ENCODE assay signal across 10 cellular contexts in genomic region chr9:129665814-129666511, GRCh38. TPM values are rescaled to one million over a fixed set of nuclear protein-coding genes. Genes with fewer than 3 reads are reported as not detected.
DNase-seq lines count a peak whose midpoint lies in the region; ATAC-seq and TF ChIP-seq lines count a peak whose summit lies in the region.
"Had no signal": no experiment of that assay in that cellular context is flagged by ENCODE, and none has a peak within 500 bp of the region (broad histone marks: within the 10 kb centered on the region; RNA-seq: fewer than 3 reads in every experiment).

No MANE protein-coding gene starts in this region.

- peak overlapping the region; percentile 42 for H3K4me3 ChIP-seq in hepatocyte
- peak overlapping the region in 6 of 8 donors; percentile 37 to 68 (median 44) for H3K4me3 ChIP-seq in spleen
- no peak overlapping the region for H3K4me3 ChIP-seq in WERI-Rb-1 (ENCODE audit: low read depth, low read length)
- H3K4me3 ChIP-seq: GM12878 had no signal

- no peaks in the 10 kb centered on the region for H4K20me1 ChIP-seq in hepatocyte (ENCODE audit: insufficient read depth, poor library complexity, severe bottlenecking)

- peaks cover 36% of the 10 kb centered on the region for H3K27me3 Mint-ChIP-seq in WTC11 (ENCODE audit: low read depth)

- H3K4me3 Mint-ChIP-seq in WTC11 = peak overlapping the region; percentile 65

- H3K9ac ChIP-seq in ES-I3 (ENCODE audit: low read depth, low read length) = peak overlapping the region; percentile 64; the same call in 1 of the 2 replicates
- H3K9ac ChIP-seq: KMS-11 had no signal

- DNase-seq in WTC11 (ENCODE audit: low spot score) (peak; percentile 29), hepatocyte (ENCODE audit: low spot score) (no peak), spleen (no peak), WERI-Rb-1 (no peak), NCI-H226 (no peak), activated gamma-delta T cell (lab: John Stamatoyannopoulos, UW) (no peak)

- H3K27ac ChIP-seq in hepatocyte (no peak overlapping the region), spleen (no peak overlapping the region), WERI-Rb-1 (no peak overlapping the region)
- H3K27ac ChIP-seq: KMS-11 had no signal

- H3K9me3 Mint-ChIP-seq in WTC11 = no peaks in the 10 kb centered on the region

- H3K4me1 Mint-ChIP-seq in WTC11 = peaks cover 17% of the 10 kb centered on the region

- TF ChIP-seq CTCF in WTC11 (IDR thresholded peaks at IDR 0.05) (no peak), hepatocyte (IDR thresholded peaks at IDR 0.05; ENCODE audit: poor library complexity) (no peak), spleen (IDR thresholded peaks at IDR 0.05 in 8 of 11, conservative IDR thresholded peaks at IDR 0.05 in 3 of 11) (no peak), WERI-Rb-1 (IDR thresholded peaks at IDR 0.05; ENCODE audit: low read depth, low read length) (no peak)

- 2% methylated on average over 33 of the region's 87 CpGs for whole genome bisulfite sequencing in hepatocyte (ENCODE audit: low lambda C conversion rate, missing lambda C conversion rate)
- WGBS in spleen, 5 donors = 6 to 13% (median 7%) methylated on average over 8 to 87 of the region's 87 CpGs

- intact Hi-C loops in spleen (cut with DNase I; ENCODE audit: low total_unique reads) = no loop called here

- no peak overlapping the region for H2AFZ ChIP-seq in hepatocyte

- CTCF ChIA-PET in WTC11 (lab: Charles Lee) = interaction anchor here (0.6 to 2.5 kb wide), 11 partner anchors 11 to 534 kb away, joined by 3 to 6 read pairs (median 3); no protein-coding TSS in a partner anchor

- POLR2A ChIA-PET in WTC11 (lab: Charles Lee) = interaction anchor here (0.6 kb wide), 1 partner anchor 904 kb away, joined by 3 read pairs; no protein-coding TSS in a partner anchor

- H3K79me2 ChIP-seq in hepatocyte = peaks cover 25% of the 10 kb centered on the region

- ATAC-seq in WTC11 = peak; percentile 9
- ATAC-seq: GM12878 had no signal

- H3K4me1 ChIP-seq in ES-I3 (ENCODE audit: insufficient read depth, low read length) (no peaks in the 10 kb centered on the region; the same call in 1 of the 2 replicates), hepatocyte (ENCODE audit: insufficient read depth) (peaks cover 12% of the 10 kb centered on the region), spleen (peaks cover 0 to 23% (median 18%) of the 10 kb centered on the region in 6 donors)

- H3K9me2 ChIP-seq in hepatocyte (replicated peaks; ENCODE audit: insufficient read depth) = no peaks in the 10 kb centered on the region

- H3K9me3 ChIP-seq in ES-I3 (ENCODE audit: control insufficient read depth, insufficient read depth, low read length) (no peaks in the 10 kb centered on the region), hepatocyte (ENCODE audit: low read depth) (no peaks in the 10 kb centered on the region), spleen (no peaks in the 10 kb centered on the region), WERI-Rb-1 (ENCODE audit: severe bottlenecking) (no peaks in the 10 kb centered on the region)

- no peak for TF ChIP-seq POLR2A in spleen (IDR thresholded peaks at IDR 0.05)

- no peak overlapping the region for H3K27ac Mint-ChIP-seq in WTC11

- peak overlapping the region; percentile 83 for H3K4me2 ChIP-seq in hepatocyte
- H3K4me2 ChIP-seq: KMS-11 had no signal

- no peaks in the 10 kb centered on the region for H3K36me3 ChIP-seq in ES-I3 (ENCODE audit: insufficient read depth, low read length)
- H3K36me3 ChIP-seq in hepatocyte (replicated peaks; ENCODE audit: insufficient read depth, low read depth) = no peaks in the 10 kb centered on the region
- H3K36me3 ChIP-seq in spleen = no peaks in the 10 kb centered on the region
- H3K36me3 ChIP-seq in WERI-Rb-1 = no peaks in the 10 kb centered on the region

- peaks cover 40% of the 10 kb centered on the region for H3K27me3 ChIP-seq in hepatocyte
- peaks cover 0 to 72% (median 30%) of the 10 kb centered on the region in 7 donors for H3K27me3 ChIP-seq in spleen (replicated peaks in 1 of 7)
- no peaks in the 10 kb centered on the region for H3K27me3 ChIP-seq in WERI-Rb-1 (ENCODE audit: insufficient read depth, low read depth, severe bottlenecking)

- no peaks in the 10 kb centered on the region for H3K36me3 Mint-ChIP-seq in WTC11

TF ChIP-seq in WTC11, 78 proteins besides CTCF, POLR2A, EP300 and RAD21 (continues in another document):
- TF ChIP-seq, protein P1, sequence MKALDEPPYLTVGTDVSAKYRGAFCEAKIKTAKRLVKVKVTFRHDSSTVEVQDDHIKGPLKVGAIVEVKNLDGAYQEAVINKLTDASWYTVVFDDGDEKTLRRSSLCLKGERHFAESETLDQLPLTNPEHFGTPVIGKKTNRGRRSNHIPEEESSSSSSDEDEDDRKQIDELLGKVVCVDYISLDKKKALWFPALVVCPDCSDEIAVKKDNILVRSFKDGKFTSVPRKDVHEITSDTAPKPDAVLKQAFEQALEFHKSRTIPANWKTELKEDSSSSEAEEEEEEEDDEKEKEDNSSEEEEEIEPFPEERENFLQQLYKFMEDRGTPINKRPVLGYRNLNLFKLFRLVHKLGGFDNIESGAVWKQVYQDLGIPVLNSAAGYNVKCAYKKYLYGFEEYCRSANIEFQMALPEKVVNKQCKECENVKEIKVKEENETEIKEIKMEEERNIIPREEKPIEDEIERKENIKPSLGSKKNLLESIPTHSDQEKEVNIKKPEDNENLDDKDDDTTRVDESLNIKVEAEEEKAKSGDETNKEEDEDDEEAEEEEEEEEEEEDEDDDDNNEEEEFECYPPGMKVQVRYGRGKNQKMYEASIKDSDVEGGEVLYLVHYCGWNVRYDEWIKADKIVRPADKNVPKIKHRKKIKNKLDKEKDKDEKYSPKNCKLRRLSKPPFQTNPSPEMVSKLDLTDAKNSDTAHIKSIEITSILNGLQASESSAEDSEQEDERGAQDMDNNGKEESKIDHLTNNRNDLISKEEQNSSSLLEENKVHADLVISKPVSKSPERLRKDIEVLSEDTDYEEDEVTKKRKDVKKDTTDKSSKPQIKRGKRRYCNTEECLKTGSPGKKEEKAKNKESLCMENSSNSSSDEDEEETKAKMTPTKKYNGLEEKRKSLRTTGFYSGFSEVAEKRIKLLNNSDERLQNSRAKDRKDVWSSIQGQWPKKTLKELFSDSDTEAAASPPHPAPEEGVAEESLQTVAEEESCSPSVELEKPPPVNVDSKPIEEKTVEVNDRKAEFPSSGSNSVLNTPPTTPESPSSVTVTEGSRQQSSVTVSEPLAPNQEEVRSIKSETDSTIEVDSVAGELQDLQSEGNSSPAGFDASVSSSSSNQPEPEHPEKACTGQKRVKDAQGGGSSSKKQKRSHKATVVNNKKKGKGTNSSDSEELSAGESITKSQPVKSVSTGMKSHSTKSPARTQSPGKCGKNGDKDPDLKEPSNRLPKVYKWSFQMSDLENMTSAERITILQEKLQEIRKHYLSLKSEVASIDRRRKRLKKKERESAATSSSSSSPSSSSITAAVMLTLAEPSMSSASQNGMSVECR (CRISPR knock-in tag; IDR thresholded peaks at IDR 0.05; ENCODE audit: borderline replicate concordance) = no peak
- TF ChIP-seq FOXJ3 (CRISPR knock-in tag; IDR thresholded peaks at IDR 0.05; ENCODE audit: borderline replicate concordance) (no peak), AR (CRISPR knock-in tag; IDR thresholded peaks at IDR 0.05) (no peak), TEAD1 (CRISPR knock-in tag; IDR thresholded peaks at IDR 0.05) (no peak), TP53 (CRISPR knock-in tag; IDR thresholded peaks at IDR 0.05) (no peak), NR3C1 (CRISPR knock-in tag; conservative IDR thresholded peaks at IDR 0.05; ENCODE audit: low read depth) (no peak), NFATC4 (CRISPR knock-in tag; IDR thresholded peaks at IDR 0.05) (no peak)
- TF ChIP-seq, protein P2, sequence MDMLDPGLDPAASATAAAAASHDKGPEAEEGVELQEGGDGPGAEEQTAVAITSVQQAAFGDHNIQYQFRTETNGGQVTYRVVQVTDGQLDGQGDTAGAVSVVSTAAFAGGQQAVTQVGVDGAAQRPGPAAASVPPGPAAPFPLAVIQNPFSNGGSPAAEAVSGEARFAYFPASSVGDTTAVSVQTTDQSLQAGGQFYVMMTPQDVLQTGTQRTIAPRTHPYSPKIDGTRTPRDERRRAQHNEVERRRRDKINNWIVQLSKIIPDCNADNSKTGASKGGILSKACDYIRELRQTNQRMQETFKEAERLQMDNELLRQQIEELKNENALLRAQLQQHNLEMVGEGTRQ (CRISPR knock-in tag; IDR thresholded peaks at IDR 0.05) = no peak

RNA-seq across cellular contexts. Expression of gene PRRX2, which starts 0.5 kb away (rescaled TPM):
- total RNA-seq in WTC11 (2021) = 6.9 to 10.7 TPM (median 8.2 TPM) in 3 replicates
- 5.7 and 9.7 TPM in 2 replicates for total RNA-seq in hepatocyte
- 14.0 and 23.0 TPM in 2 replicates for polyA plus RNA-seq in hepatocyte
- under 1 TPM in 2 of 7 donors, not detected in 5; 0.47 to 0.54 TPM for total RNA-seq in spleen
- polyA plus RNA-seq in spleen = 1 to 10 TPM in 1 of 3 donors, under 1 TPM in 2; 0.32 to 1.5 (median 0.83) TPM
- total RNA-seq: GM12878 had no signal
- polyA plus RNA-seq: GM12878 had no signal

RNA-seq across cellular contexts. Expression of gene ASB6, which starts 24.0 kb away (rescaled TPM):
- total RNA-seq in WTC11 (2021) (19.3 to 20.0 TPM (median 19.7 TPM) in 3 replicates), hepatocyte (10.5 and 14.2 TPM in 2 replicates), spleen (10 to 100 TPM; 17.2 to 30.8 (median 22.3) TPM)
- polyA plus RNA-seq in hepatocyte (10.7 and 15.5 TPM in 2 replicates), spleen (10 to 100 TPM; 11.5 to 23.2 (median 17.8) TPM)

RNA-seq across cellular contexts. Expression of gene NTMT1, which starts 40.0 kb away (rescaled TPM):
- 55.4 to 71.1 TPM (median 58.1 TPM) in 3 replicates for total RNA-seq in WTC11 (2021)
- 20.8 and 32.5 TPM in 2 replicates for total RNA-seq in hepatocyte
- polyA plus RNA-seq in hepatocyte = 66.9 and 81.4 TPM in 2 replicates
- total RNA-seq in spleen = 10 to 100 TPM; 22.8 to 49.3 (median 35.8) TPM
- 10 to 100 TPM; 24.8 to 50.5 (median 39.1) TPM for polyA plus RNA-seq in spleen

RNA-seq across cellular contexts. Expression of gene C9orf50, which starts 45.1 kb away (rescaled TPM):
- 0.11 TPM in 1 of 3 replicates, not detected in the others for total RNA-seq in WTC11 (2021)
- not detected in 2 replicates for total RNA-seq in hepatocyte
- polyA plus RNA-seq in hepatocyte = 0.86 TPM in 1 of 2 replicates, not detected in the other
- under 1 TPM in 1 of 7 donors, not detected in 6; 0.22 TPM for total RNA-seq in spleen
- polyA plus RNA-seq in spleen = under 1 TPM; 0.12 to 0.46 (median 0.16) TPM
- total RNA-seq: GM12878 had no signal
- polyA plus RNA-seq: GM12878, liver had no signal
